ENCODE assay signal across 8 cellular contexts in genomic region chr1:165645654-165646366, GRCh38.
A peak's percentile ranks its signal among the peaks of the same experiment; 100 is the strongest.
DNase-seq lines count a peak whose midpoint lies in the region; ATAC-seq and TF ChIP-seq lines count a peak whose summit lies in the region.

No MANE protein-coding gene starts in this region.

- no peak for TF ChIP-seq CTCF in coronary artery (IDR thresholded peaks at IDR 0.05)

- no peak overlapping the region for H3K27ac ChIP-seq in coronary artery

- peak; percentile 39 for ATAC-seq in GM18498 (IDR thresholded peaks at IDR 0.05; ENCODE audit: unreplicated experiment)
- ATAC-seq in GM21786 (IDR thresholded peaks at IDR 0.05; ENCODE audit: unreplicated experiment) = peak; percentile 40

- no peak overlapping the region for H3K4me3 ChIP-seq in coronary artery

- peak; percentile 21 for DNase-seq in T-helper 22 cell (ENCODE audit: low read depth)
- DNase-seq in kidney tubule cell (ENCODE audit: low spot score) = peak; percentile 95
- DNase-seq in epidermal melanocyte (ENCODE audit: insufficient read length, low spot score) = no peak
- no peak for DNase-seq in Ammon's horn (ENCODE audit: low spot score)
- no peak for DNase-seq in coronary artery (ENCODE audit: low spot score)
- DNase-seq in DMS153 (lab: John Stamatoyannopoulos, UW) = no peak

Comparison
In these comparisons a context has a peak if more than half of its experiments do, and no peak if none do; other contexts are left out.
1. DNase-seq: peak in T-helper 22 cell (single experiment) and kidney tubule cell (single experiment); none in epidermal melanocyte (single experiment), Ammon's horn (single experiment), coronary artery (single experiment) and DMS153 (single experiment).